In the genomic region with DNA sequence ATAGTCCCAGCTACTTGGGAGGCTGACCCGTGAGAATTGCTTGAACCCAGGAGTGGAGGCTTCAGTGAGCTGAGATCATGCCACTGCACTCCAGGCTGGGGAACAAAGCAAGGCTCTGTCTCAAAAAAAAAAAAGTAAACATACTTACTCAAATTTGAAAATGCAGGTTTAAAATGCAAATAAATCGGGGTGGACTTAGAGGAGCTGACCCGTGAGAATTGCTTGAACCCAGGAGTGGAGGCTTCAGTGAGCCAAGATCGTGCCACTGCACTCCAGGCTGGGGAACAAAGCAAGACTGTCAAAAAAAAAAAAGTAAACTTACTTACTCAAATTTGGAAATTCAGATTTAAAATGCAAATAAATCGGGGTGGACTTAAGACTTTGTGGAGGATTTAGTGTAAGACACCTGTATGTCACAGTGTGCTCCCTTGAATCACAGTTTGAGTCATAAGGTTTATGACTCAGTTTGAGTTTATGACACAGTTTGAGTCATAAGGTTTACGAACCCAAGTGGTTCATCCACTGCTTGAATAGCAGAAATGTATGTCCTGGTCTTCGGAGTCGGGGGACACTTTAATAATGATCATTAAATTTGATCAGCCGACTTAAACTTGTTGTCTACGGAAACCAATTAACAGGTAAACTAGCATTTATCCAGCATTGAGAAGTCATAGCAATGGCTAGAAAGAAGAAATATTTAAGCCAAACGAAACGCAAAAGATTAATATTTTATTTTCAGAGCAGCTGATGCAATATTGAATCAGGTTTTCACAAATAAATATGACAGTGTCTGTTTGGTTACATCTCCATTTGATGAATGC, we compare ENCODE assay signal across 9 cellular contexts. TPM values are rescaled to one million over a fixed set of nuclear protein-coding genes. Genes with fewer than 3 reads are reported as not detected.
DNase-seq lines count a peak whose midpoint lies in the region; ATAC-seq and TF ChIP-seq lines count a peak whose summit lies in the region.
"Had no signal": no experiment of that assay in that cellular context is flagged by ENCODE, and none has a peak within 500 bp of the region (broad histone marks: within the 10 kb centered on the region; RNA-seq: fewer than 3 reads in every experiment).

No MANE protein-coding gene starts in this region.

- POLR2A ChIA-PET in activated CD4-positive, alpha-beta T cell treated with anti-CD3 and anti-CD28 coated beads for 36 hours (lab: Charles Lee) = no interaction called here
- POLR2A ChIA-PET in HEK293 (lab: Yijun Ruan, JAX) = interaction anchor here (0.6 to 0.7 kb wide), 2 partner anchors 54 to 437 kb away, joined by 3 read pairs; partner anchors contain the start of gene TOMM6

- TF ChIP-seq CTCF in HEK293 (tag by site-specific recombination; IDR thresholded peaks at IDR 0.05) = no peak
- no peak for TF ChIP-seq CTCF in fibroblast of the aortic adventitia (IDR thresholded peaks at IDR 0.05; ENCODE audit: insufficient read depth, low read length)
- no peak for TF ChIP-seq CTCF in glutamatergic neuron (IDR thresholded peaks at IDR 0.05; ENCODE audit: partially characterized antibody, unreplicated experiment)

- H3K36me3 ChIP-seq in HEK293 (ENCODE audit: control insufficient read depth in 2 of 2, insufficient read depth in 1 of 2, low read length in 2 of 2) = no peaks in the 10 kb centered on the region

- H3K4me3 ChIP-seq in HEK293 (ENCODE audit: low read depth, low read length) (no peak overlapping the region), fibroblast of the aortic adventitia (ENCODE audit: low read depth, low read length) (no peak overlapping the region)

- H3K27me3 Mint-ChIP-seq in activated CD4-positive, alpha-beta T cell treated with anti-CD3 and anti-CD28 coated beads for 36 hours = no peaks in the 10 kb centered on the region
- peaks cover 2% of the 10 kb centered on the region for H3K27me3 Mint-ChIP-seq in glutamatergic neuron (ENCODE audit: unreplicated experiment)

- DNase-seq in activated CD4-positive, alpha-beta T cell treated with anti-CD3 and anti-CD28 coated beads for 36 hours = no peak
- no peak for DNase-seq in activated CD4-positive, alpha-beta T cell treated with anti-CD3 and anti-CD28 coated beads, Interleukin-2, amount 50 U/mL, for 1 hour
- DNase-seq in NCI-H226 = peak; percentile 67
- DNase-seq in fibroblast of the aortic adventitia (ENCODE audit: low read depth) = peak; percentile 70
- no peak for DNase-seq in UCSD-AML1 (lab: John Stamatoyannopoulos, UW; ENCODE audit: unreplicated experiment)
- DNase-seq in glutamatergic neuron = no peak
- no peak for DNase-seq in Right ventricle myocardium superior

- H3K36me3 Mint-ChIP-seq in activated CD4-positive, alpha-beta T cell treated with anti-CD3 and anti-CD28 coated beads for 36 hours (ENCODE audit: low read depth) = peaks cover 1% of the 10 kb centered on the region
- H3K36me3 Mint-ChIP-seq in glutamatergic neuron (ENCODE audit: unreplicated experiment) = no peaks in the 10 kb centered on the region

- CTCF ChIA-PET in activated CD4-positive, alpha-beta T cell treated with anti-CD3 and anti-CD28 coated beads for 36 hours (lab: Charles Lee) = interaction anchor here (0.5 to 3.6 kb wide), 10 partner anchors 8 to 678 kb away, joined by 3 to 24 read pairs (median 3); partner anchors contain the start of gene MRPS10
- CTCF ChIA-PET in HEK293 (lab: Yijun Ruan, JAX) = interaction anchor here (0.8 to 5.2 kb wide), 3 partner anchors 10 to 323 kb away, joined by 3 to 46 read pairs (median 21); no protein-coding TSS in a partner anchor

- H3K4me3 Mint-ChIP-seq in activated CD4-positive, alpha-beta T cell treated with anti-CD3 and anti-CD28 coated beads for 36 hours = peak overlapping the region; percentile 47
- no peak overlapping the region for H3K4me3 Mint-ChIP-seq in glutamatergic neuron (ENCODE audit: unreplicated experiment)

- H3K9me3 ChIP-seq in HEK293 (ENCODE audit: control insufficient read depth, insufficient read depth, low read depth, low read length) = no peaks in the 10 kb centered on the region

- 0 out of 2 replicates have a peak overlapping the region, but pooled peaks have one; percentile 6 for H3K27ac ChIP-seq in HEK293 (ENCODE audit: extremely low read depth, low read depth, low read length)
- H3K27ac ChIP-seq: C4-2B had no signal

- peaks cover 16% of the 10 kb centered on the region for H3K4me1 ChIP-seq in HEK293 (ENCODE audit: control insufficient read depth, insufficient read depth, low read length)

- H3K4me1 Mint-ChIP-seq in activated CD4-positive, alpha-beta T cell treated with anti-CD3 and anti-CD28 coated beads for 36 hours = peaks cover 26% of the 10 kb centered on the region
- H3K4me1 Mint-ChIP-seq in glutamatergic neuron (ENCODE audit: low read depth, unreplicated experiment) = peaks cover 2% of the 10 kb centered on the region

- H3K9me3 Mint-ChIP-seq in activated CD4-positive, alpha-beta T cell treated with anti-CD3 and anti-CD28 coated beads for 36 hours (ENCODE audit: low read depth) = no peaks in the 10 kb centered on the region
- H3K9me3 Mint-ChIP-seq in glutamatergic neuron (ENCODE audit: unreplicated experiment) = peaks cover 1% of the 10 kb centered on the region

- intact Hi-C loops in activated CD4-positive, alpha-beta T cell treated with anti-CD3 and anti-CD28 coated beads for 36 hours (cut with DNase I, micrococcal nuclease) = loop anchor here (1.0 to 2.0 kb wide), 2 partner anchors 116 to 322 kb away; no protein-coding TSS in a partner anchor
- intact Hi-C loops in Right ventricle myocardium superior (cut with DNase I) = no loop called here

- H3K27ac Mint-ChIP-seq in activated CD4-positive, alpha-beta T cell treated with anti-CD3 and anti-CD28 coated beads for 36 hours = peak overlapping the region; percentile 73
- no peak overlapping the region for H3K27ac Mint-ChIP-seq in glutamatergic neuron (ENCODE audit: unreplicated experiment)

- peak; percentile 98 for ATAC-seq in activated CD4-positive, alpha-beta T cell treated with anti-CD3 and anti-CD28 coated beads for 36 hours
- no peak for ATAC-seq in Right ventricle myocardium superior (ENCODE audit: poor library complexity)

TF ChIP-seq in HEK293, 187 proteins besides CTCF, POLR2A, EP300 and RAD21 (continues in another document):
- 0 out of 2 replicates have a peak, but pooled peaks have one; percentile 24 for TF ChIP-seq ZXDB (tag by site-specific recombination; IDR thresholded peaks at IDR 0.05)
- TF ChIP-seq ZNF394 (tag by site-specific recombination; IDR thresholded peaks at IDR 0.05; ENCODE audit: borderline replicate concordance) = no peak
- no peak for TF ChIP-seq ZNF596 (tag by site-specific recombination; IDR thresholded peaks at IDR 0.05)
- TF ChIP-seq ZNF335 (tag by site-specific recombination; conservative IDR thresholded peaks at IDR 0.05) = peak; percentile 68
- TF ChIP-seq ZBTB49 (tag by site-specific recombination; IDR thresholded peaks at IDR 0.05; ENCODE audit: low read depth) = no peak
- TF ChIP-seq ZNF558 (tag by site-specific recombination; IDR thresholded peaks at IDR 0.05) = peak; percentile 62; the same call in 1 of the 2 replicates
- no peak; the same call in 1 of the 2 replicates for TF ChIP-seq ZNF664 (tag by site-specific recombination; IDR thresholded peaks at IDR 0.05)
- no peak for TF ChIP-seq ZBTB7A (tag by site-specific recombination; IDR thresholded peaks at IDR 0.05; ENCODE audit: low read depth)
- peak; percentile 66; the same call in 1 of the 2 replicates for TF ChIP-seq SP7 (tag by site-specific recombination; IDR thresholded peaks at IDR 0.05)
- no peak for TF ChIP-seq ZNF214 (tag by site-specific recombination; IDR thresholded peaks at IDR 0.05; ENCODE audit: borderline replicate concordance)
- TF ChIP-seq ZNF354C (tag by site-specific recombination; IDR thresholded peaks at IDR 0.05; ENCODE audit: borderline replicate concordance, low read depth) = no peak

RNA-seq across cellular contexts. Expression of gene MRPS10, which starts 6.8 kb away (rescaled TPM):
- 10 to 100 TPM; 35.2 to 36.2 TPM for total RNA-seq in activated CD4-positive, alpha-beta T cell treated with anti-CD3 and anti-CD28 coated beads for 36 hours
- 15.7 and 63.4 TPM in 2 replicates for total RNA-seq in fibroblast of the aortic adventitia (ENCODE audit: low replicate concordance)
- total RNA-seq in glutamatergic neuron (ENCODE audit: unreplicated experiment) = 25.9 TPM
- 57.0 TPM for total RNA-seq in Right ventricle myocardium superior

RNA-seq across cellular contexts. Expression of gene GUCA1B, which starts 29.7 kb away (rescaled TPM):
- 1 to 10 TPM; 1.0 to 1.5 TPM for total RNA-seq in activated CD4-positive, alpha-beta T cell treated with anti-CD3 and anti-CD28 coated beads for 36 hours
- total RNA-seq in fibroblast of the aortic adventitia (ENCODE audit: low replicate concordance) = not detected in 2 replicates
- total RNA-seq in glutamatergic neuron (ENCODE audit: unreplicated experiment) = 3.1 TPM
- total RNA-seq in Right ventricle myocardium superior = 0.46 TPM

RNA-seq across cellular contexts. Expression of gene GUCA1A, which starts 51.3 kb away (rescaled TPM):
- not detected for total RNA-seq in activated CD4-positive, alpha-beta T cell treated with anti-CD3 and anti-CD28 coated beads for 36 hours
- not detected in 2 replicates for total RNA-seq in fibroblast of the aortic adventitia (ENCODE audit: low replicate concordance)
- total RNA-seq in glutamatergic neuron (ENCODE audit: unreplicated experiment) = 2.2 TPM
- total RNA-seq in Right ventricle myocardium superior = not detected

Comparison
In these comparisons a context has a peak if more than half of its experiments do, and no peak if none do; other contexts are left out.
1. DNase-seq: peak in NCI-H226 (single experiment) and fibroblast of the aortic adventitia (single experiment); none in activated CD4-positive, alpha-beta T cell treated with anti-CD3 and anti-CD28 coated beads for 36 hours (single experiment), activated CD4-positive, alpha-beta T cell treated with anti-CD3 and anti-CD28 coated beads, Interleukin-2, amount 50 U/mL, for 1 hour (single experiment), UCSD-AML1 (single experiment), glutamatergic neuron (single experiment) and Right ventricle myocardium superior (single experiment).